In the genomic region with DNA sequence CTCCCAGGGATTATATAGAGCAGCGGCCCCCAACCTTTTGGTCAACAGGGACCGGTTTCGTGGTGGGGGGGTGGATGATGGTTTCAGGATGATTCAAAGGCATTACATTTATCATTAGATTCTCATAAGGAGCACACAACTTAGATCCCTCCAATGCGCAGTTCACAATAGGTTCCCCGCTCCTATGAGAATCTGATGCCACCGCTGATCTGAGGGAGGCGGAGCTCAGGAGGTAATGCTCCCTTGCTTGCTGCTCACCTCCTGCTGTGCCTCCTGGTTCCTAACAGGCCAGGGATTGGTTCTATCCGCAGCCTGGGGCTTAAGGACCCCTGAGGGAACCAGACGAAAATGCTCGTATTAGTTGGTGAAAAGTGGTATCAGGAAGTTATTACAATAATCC, we compare ENCODE assay signal across 8 cellular contexts. TPM values are rescaled to one million over a fixed set of nuclear protein-coding genes. Genes with fewer than 3 reads are reported as not detected.
DNase-seq lines count a peak whose midpoint lies in the region; TF ChIP-seq lines count a peak whose summit lies in the region.

No MANE protein-coding gene starts in this region.

- peaks cover 26% of the 10 kb centered on the region for H3K79me2 ChIP-seq in neural cell (replicated peaks; ENCODE audit: insufficient read depth, low read length)

- H4K20me1 ChIP-seq in neural cell (ENCODE audit: insufficient read depth), result no peaks in the 10 kb centered on the region

- peak overlapping the region; percentile 97 for H2AFZ ChIP-seq in neural cell (ENCODE audit: low read depth, low read length)

- H3K27me3 ChIP-seq in neural cell (ENCODE audit: insufficient read depth, low read depth, low read length) (peaks cover 6% of the 10 kb centered on the region), transverse colon (no peaks in the 10 kb centered on the region)

- H3K4me3 ChIP-seq in epithelial cell of esophagus (ENCODE audit: low read length) (peak overlapping the region; percentile 96), neural cell (ENCODE audit: low read length) (peak overlapping the region; percentile 87), transverse colon (peak overlapping the region in 3 of 4 donors; percentile 70 to 96 (median 90))

- TF ChIP-seq POLR2A in transverse colon (IDR thresholded peaks at IDR 0.05), result no peak

- H3K27ac ChIP-seq in neural cell (ENCODE audit: low read length) (peak overlapping the region; percentile 100), transverse colon (peak overlapping the region; percentile 91 to 95 (median 92))

- TF ChIP-seq CTCF in epithelial cell of esophagus (IDR thresholded peaks at IDR 0.05; ENCODE audit: insufficient read depth, low read depth, low read length, missing control alignments) (peak; percentile 2), neural cell (IDR thresholded peaks at IDR 0.05; ENCODE audit: poor library complexity, severe bottlenecking) (no peak), transverse colon (IDR thresholded peaks at IDR 0.05) (no peak)

- DNase-seq in NCI-H187 (lab: John Stamatoyannopoulos, UW) (peak; percentile 26 to 30), NCI-H187 treated with DMSO at 0.1 percent for 48 hours (lab: John Stamatoyannopoulos, UW) (no peak), NCI-H2196 (lab: John Stamatoyannopoulos, UW; ENCODE audit: unreplicated experiment) (peak; percentile 85), epithelial cell of esophagus (ENCODE audit: low read depth) (peak; percentile 82), transverse colon (peak; percentile 60), NK-92 (lab: John Stamatoyannopoulos, UW; ENCODE audit: unreplicated experiment) (no peak)
- peak; percentile 9 to 14 for DNase-seq in activated CD4-positive, alpha-beta T cell treated with anti-CD3 and anti-CD28 coated beads for 4 hours

- 10% methylated on average over 9 of the region's 10 CpGs; no CpG with 5 or more reads in 1 of the 2 donors for WGBS in transverse colon (ENCODE audit: low coverage in 1 of 2), 2 donors

- peak overlapping the region; percentile 59 for H3K4me2 ChIP-seq in neural cell (ENCODE audit: low read length)

- intact Hi-C loops in transverse colon (cut with DNase I; ENCODE audit: low total_unique reads), result no loop called here

- TF ChIP-seq EP300 in neural cell (conservative IDR thresholded peaks at IDR 0.05; ENCODE audit: poor library complexity, severe bottlenecking), result no peak
- TF ChIP-seq EP300 in transverse colon (IDR thresholded peaks at IDR 0.05; ENCODE audit: low read depth), result no peak

- no peaks in the 10 kb centered on the region for H3K9me2 ChIP-seq in neural cell (ENCODE audit: insufficient read depth, low read length)

- H3K9me3 ChIP-seq in neural cell (ENCODE audit: low read length) (peaks cover 5% of the 10 kb centered on the region), transverse colon (peaks cover 6 to 7% of the 10 kb centered on the region in 2 donors)

- H3K4me1 ChIP-seq in transverse colon, result peaks cover 0 to 33% (median 16%) of the 10 kb centered on the region in 4 donors

- in situ Hi-C loops in transverse colon (cut with MboI; ENCODE audit: low pct_ligation_motif_present in 1 of 4, low pct_unique_long_range_greater_than_20kb in 1 of 4, low sequenced_read_pairs in 3 of 4), result no loop called here

- peaks cover 4% of the 10 kb centered on the region for H3F3A ChIP-seq in neural cell (ENCODE audit: insufficient read depth, low read length, poor library complexity, severe bottlenecking)

- TF ChIP-seq RAD21 in neural cell (conservative IDR thresholded peaks at IDR 0.05), result peak; percentile 19

- no peaks in the 10 kb centered on the region for H3K36me3 ChIP-seq in neural cell (ENCODE audit: insufficient read depth, low read length)
- peaks cover 0 to 6% (median 0%) of the 10 kb centered on the region in 4 donors for H3K36me3 ChIP-seq in transverse colon

- peak overlapping the region; percentile 92 for H3K9ac ChIP-seq in neural cell (ENCODE audit: low read length)

TF ChIP-seq in neural cell, 6 proteins besides CTCF, POLR2A, EP300 and RAD21:
- no peak for TF ChIP-seq SMC3 (conservative IDR thresholded peaks at IDR 0.05; ENCODE audit: poor library complexity)
- no peak for TF ChIP-seq EZH2 (IDR thresholded peaks at IDR 0.05; ENCODE audit: borderline replicate concordance, insufficient read depth, low read length, poor library complexity, severe bottlenecking)
- TF ChIP-seq POLR2AphosphoS5 (IDR thresholded peaks at IDR 0.05), result peak; percentile 73
- no peak for TF ChIP-seq REST (IDR thresholded peaks at IDR 0.05; ENCODE audit: borderline replicate concordance)
TF ChIP-seq in neural cell: peak in this region for 1.

RNA-seq across cellular contexts. Expression of gene HACD2, which starts 1.3 kb away (rescaled TPM):
- 28.0 and 28.4 TPM in 2 replicates for polyA plus RNA-seq in neural cell
- 35.8 and 39.4 TPM in 2 replicates for polyA minus RNA-seq in neural cell
- total RNA-seq in transverse colon, result 10 to 100 TPM; 11.9 to 70.5 (median 48.2) TPM

Comparison
In these comparisons a context has a peak if more than half of its experiments do, and no peak if none do; other contexts are left out.
1. DNase-seq: peak in NCI-H187 (2 of 2), NCI-H2196 (single experiment), activated CD4-positive, alpha-beta T cell treated with anti-CD3 and anti-CD28 coated beads for 4 hours (2 of 2), epithelial cell of esophagus (single experiment) and transverse colon (single experiment); none in NCI-H187 treated with DMSO at 0.1 percent for 48 hours (single experiment) and NK-92 (single experiment).
2. Peak in every context shown above with its lines, with median percentiles within 50 percentile points of each other: H3K4me3 ChIP-seq.